In the genomic region with DNA sequence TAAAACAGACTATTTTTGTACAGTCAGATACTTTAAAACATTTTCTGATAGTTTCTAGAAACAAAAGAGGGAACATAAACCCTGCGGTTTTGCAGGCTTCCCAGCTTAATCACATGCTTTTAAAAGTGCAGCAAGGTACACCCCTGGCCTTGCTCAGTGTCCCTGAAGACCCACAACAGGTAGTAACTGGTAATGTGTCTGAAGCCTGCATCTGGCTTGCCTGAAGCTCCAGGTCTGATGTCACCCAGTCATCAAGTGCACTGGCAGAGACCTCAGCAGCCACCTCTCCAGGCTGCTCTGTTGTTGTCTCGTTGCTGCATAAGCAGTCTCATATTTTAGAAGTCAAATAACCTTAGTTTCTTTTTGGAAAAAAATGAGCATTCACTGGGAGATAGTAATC, we compare ENCODE assay signal across 12 cellular contexts.
DNase-seq lines count a peak whose midpoint lies in the region; ATAC-seq and TF ChIP-seq lines count a peak whose summit lies in the region.
"Had no signal": no experiment of that assay in that cellular context is flagged by ENCODE, and none has a peak within 500 bp of the region (broad histone marks: within the 10 kb centered on the region; RNA-seq: fewer than 3 reads in every experiment).

No MANE protein-coding gene starts in this region.

- no peak for TF ChIP-seq CTCF in OCI-LY7 (conservative IDR thresholded peaks at IDR 0.05; ENCODE audit: low read length)
- no peak for TF ChIP-seq CTCF in WERI-Rb-1 (IDR thresholded peaks at IDR 0.05; ENCODE audit: low read depth, low read length)

- ATAC-seq in GM18517 (IDR thresholded peaks at IDR 0.05; ENCODE audit: unreplicated experiment): peak; percentile 49
- peak; percentile 53 for ATAC-seq in GM21515 (IDR thresholded peaks at IDR 0.05; ENCODE audit: unreplicated experiment)
- ATAC-seq in HG03064 (IDR thresholded peaks at IDR 0.05; ENCODE audit: low read depth, unreplicated experiment): peak; percentile 41
- ATAC-seq in right cardiac atrium: no peak

- H3K4me1 ChIP-seq in OCI-LY7 (ENCODE audit: insufficient read depth, low read length, poor library complexity, severe bottlenecking) (peaks cover 79% of the 10 kb centered on the region), right cardiac atrium (ENCODE audit: control insufficient read depth, insufficient read depth, low read length) (no peaks in the 10 kb centered on the region)
- H3K4me1 ChIP-seq: right atrium auricular region had no signal

- H3K9me3 ChIP-seq in OCI-LY7 (ENCODE audit: low read length) (peaks cover 23% of the 10 kb centered on the region; the same call in 1 of the 2 replicates), right cardiac atrium (ENCODE audit: control insufficient read depth, low read length) (no peaks in the 10 kb centered on the region), WERI-Rb-1 (ENCODE audit: severe bottlenecking) (no peaks in the 10 kb centered on the region)
- H3K9me3 ChIP-seq: right atrium auricular region, thyroid gland had no signal

- H3K27ac ChIP-seq in OCI-LY7 (ENCODE audit: low read depth, low read length, poor library complexity, severe bottlenecking): peak overlapping the region; percentile 75
- H3K27ac ChIP-seq in substantia nigra (ENCODE audit: low read depth, low read length, poor library complexity, severe bottlenecking): no peak overlapping the region
- no peak overlapping the region for H3K27ac ChIP-seq in right cardiac atrium (ENCODE audit: low read length)
- H3K27ac ChIP-seq in WERI-Rb-1: no peak overlapping the region
- H3K27ac ChIP-seq: right atrium auricular region, thyroid gland had no signal

- H3K9me2 ChIP-seq in OCI-LY7 (ENCODE audit: insufficient read depth, low read length): no peaks in the 10 kb centered on the region

- no TSS peak for BruUV-seq in OCI-LY7 (replicated peaks; lab: Mats Ljungman, UMichigan)

- no peaks in the 10 kb centered on the region for H3K79me2 ChIP-seq in OCI-LY7 (ENCODE audit: insufficient read depth, low read depth, low read length)

- no peaks in the 10 kb centered on the region for H4K20me1 ChIP-seq in OCI-LY7 (ENCODE audit: insufficient read depth, low read length)

- peaks cover 19% of the 10 kb centered on the region for H3K36me3 ChIP-seq in OCI-LY7 (ENCODE audit: insufficient read depth, low read length)
- H3K36me3 ChIP-seq in WERI-Rb-1: no peaks in the 10 kb centered on the region
- H3K36me3 ChIP-seq: right atrium auricular region, thyroid gland had no signal

- POLR2A ChIA-PET in OCI-LY7 (lab: Charles Lee): interaction anchor here (0.8 to 2.5 kb wide), 6 partner anchors 8 to 60 kb away, joined by 3 to 11 read pairs (median 4); no protein-coding TSS in a partner anchor

- DNase-seq in OCI-LY7 (ENCODE audit: low spot score) (peak; percentile 78), DMS 273 (lab: John Stamatoyannopoulos, UW; ENCODE audit: unreplicated experiment) (no peak), substantia nigra (lab: John Stamatoyannopoulos, UW) (no peak), right cardiac atrium (no peak), WERI-Rb-1 (no peak)
- DNase-seq: activated CD4-positive, alpha-beta T cell treated with anti-CD3 and anti-CD28 coated beads, Interleukin-2, amount 50 U/mL, for 48 hours; NCI-H1092 treated with DMSO at 0.1 percent for 48 hours had no signal

- H3K4me3 ChIP-seq in OCI-LY7 (ENCODE audit: low read depth, low read length, poor library complexity, severe bottlenecking) (peak overlapping the region; percentile 30), right cardiac atrium (ENCODE audit: low read length) (no peak overlapping the region), WERI-Rb-1 (ENCODE audit: low read depth, low read length) (no peak overlapping the region)
- H3K4me3 ChIP-seq: right atrium auricular region, thyroid gland had no signal

- peak overlapping the region; percentile 65 for H3K4me2 ChIP-seq in OCI-LY7 (ENCODE audit: low read length)

- intact Hi-C loops in OCI-LY7 (cut with micrococcal nuclease; ENCODE audit: unreplicated experiment): loop anchor here (10.0 kb wide), 1 partner anchor 1708 kb away; the partner anchor contains the start of gene BPGM
- intact Hi-C loops in right cardiac atrium (cut with DNase I): no loop called here

- 67% methylated on average over 2 of the region's 2 CpGs for WGBS in right cardiac atrium

- H2AFZ ChIP-seq in OCI-LY7 (ENCODE audit: low read length): peak overlapping the region; percentile 95

- CTCF ChIA-PET in OCI-LY7 (lab: Charles Lee; ENCODE audit: unreplicated experiment): interaction anchor here (0.7 kb wide), 1 partner anchor 333 kb away, joined by 3 read pairs; no protein-coding TSS in a partner anchor

- no peaks in the 10 kb centered on the region for H3K27me3 ChIP-seq in right cardiac atrium (ENCODE audit: control insufficient read depth, insufficient read depth)
- H3K27me3 ChIP-seq in WERI-Rb-1 (ENCODE audit: insufficient read depth, low read depth, severe bottlenecking): no peaks in the 10 kb centered on the region
- H3K27me3 ChIP-seq: right atrium auricular region, thyroid gland had no signal

Comparison
In these comparisons a context has a peak if more than half of its experiments do, and no peak if none do; other contexts are left out.
1. ATAC-seq: peak in GM18517 (single experiment), GM21515 (single experiment) and HG03064 (single experiment); none in right cardiac atrium (0 of 2).